Comparison of ENCODE assay signal across 8 cellular contexts in genomic region chr16:56988161-56988947, GRCh38. TPM values are rescaled to one million over a fixed set of nuclear protein-coding genes. Genes with fewer than 3 reads are reported as not detected.
DNase-seq lines count a peak whose midpoint lies in the region; ATAC-seq and TF ChIP-seq lines count a peak whose summit lies in the region.

No MANE protein-coding gene starts in this region.

- peaks cover 79% of the 10 kb centered on the region for H3K4me1 ChIP-seq in Karpas-422 (ENCODE audit: low read length)

- intact Hi-C loops in dorsolateral prefrontal cortex (cut with DNase I) = loop anchor here in 1 of 2 donors (2.0 kb wide), 1 partner anchor 58 kb away; no protein-coding TSS in a partner anchor

- H3K79me2 ChIP-seq in Karpas-422 (ENCODE audit: low read length) = peaks cover 38% of the 10 kb centered on the region

- no peaks in the 10 kb centered on the region for H3K27me3 ChIP-seq in Karpas-422 (ENCODE audit: low read length)
- no peaks in the 10 kb centered on the region for H3K27me3 ChIP-seq in dorsolateral prefrontal cortex

- peak; percentile 59 for DNase-seq in AG20443 (ENCODE audit: low spot score)
- no peak for DNase-seq in Karpas-422
- DNase-seq in dorsolateral prefrontal cortex = no peak
- no peak for DNase-seq in nephron progenitor cell
- no peak for DNase-seq in stimulated activated CD4-positive, alpha-beta T cell treated with anti-CD3 and anti-CD28 coated beads, Interleukin-4, amount 100 ng/mL, for 4 hours
- DNase-seq in medulla oblongata (ENCODE audit: extremely low spot score) = no peak
- DNase-seq in iPS-NIHi7 (ENCODE audit: extremely low spot score) = no peak

- no peak for ATAC-seq in GM19455 (IDR thresholded peaks at IDR 0.05; ENCODE audit: unreplicated experiment)

- peak overlapping the region; percentile 93 for H3K4me3 ChIP-seq in Karpas-422 (ENCODE audit: low read length)
- H3K4me3 ChIP-seq in dorsolateral prefrontal cortex = peak overlapping the region in 49 of 59 donors; percentile 7 to 99 (median 80)

- H3K9ac ChIP-seq in Karpas-422 (ENCODE audit: low read length) = peak overlapping the region; percentile 94

- peaks cover 76% of the 10 kb centered on the region for H3K27me3 Mint-ChIP-seq in nephron progenitor cell (ENCODE audit: low read depth, poor library complexity)

- H3K4me3 Mint-ChIP-seq in nephron progenitor cell = peak overlapping the region; percentile 83

- H3K9me3 ChIP-seq in Karpas-422 (ENCODE audit: low read length) = no peaks in the 10 kb centered on the region

- H4K20me1 ChIP-seq in Karpas-422 (ENCODE audit: insufficient read depth, low read depth, low read length) = no peaks in the 10 kb centered on the region

- H3K4me1 Mint-ChIP-seq in nephron progenitor cell = peaks cover 15% of the 10 kb centered on the region

- H3K4me2 ChIP-seq in Karpas-422 (ENCODE audit: low read depth, low read length, poor library complexity, severe bottlenecking) = peak overlapping the region; percentile 81

- H3K9me3 Mint-ChIP-seq in nephron progenitor cell = no peaks in the 10 kb centered on the region

- no peak overlapping the region for H3K27ac Mint-ChIP-seq in nephron progenitor cell

- H3K36me3 ChIP-seq in Karpas-422 (ENCODE audit: insufficient read depth, low read length) = peaks cover 7% of the 10 kb centered on the region

- TF ChIP-seq CTCF in dorsolateral prefrontal cortex (IDR thresholded peaks at IDR 0.05 in 54 of 56, conservative IDR thresholded peaks at IDR 0.05 in 2 of 56; ENCODE audit: low read depth in 1 of 56, partially characterized antibody in 56 of 56) (no peak), nephron progenitor cell (IDR thresholded peaks at IDR 0.05) (no peak)

- peak overlapping the region; percentile 35; the same call in 1 of the 2 replicates for H2AFZ ChIP-seq in Karpas-422 (ENCODE audit: low read length)

- H3K36me3 Mint-ChIP-seq in nephron progenitor cell (ENCODE audit: low read depth) = no peaks in the 10 kb centered on the region

- peak overlapping the region; percentile 76 for H3K27ac ChIP-seq in Karpas-422 (ENCODE audit: low read length)
- H3K27ac ChIP-seq in dorsolateral prefrontal cortex = peak overlapping the region in 50 of 59 donors; percentile 2 to 91 (median 72)

- H3K9me2 ChIP-seq in Karpas-422 (replicated peaks; ENCODE audit: insufficient read depth, low read length) = no peaks in the 10 kb centered on the region

RNA-seq across cellular contexts. Expression of gene NLRC5, which starts 1.0 kb away (rescaled TPM):
- total RNA-seq in Karpas-422 (2014; rRNA removed; shearing (Covaris generic); ENCODE audit: low replicate concordance) = 103 and 116 TPM in 2 replicates
- total RNA-seq in dorsolateral prefrontal cortex = 10 to 100 TPM in 103 of 120 experiments, 1 to 10 TPM in 17; 6.0 to 50.1 (median 15.6) TPM

RNA-seq across cellular contexts. Expression of gene CETP, which starts 26.6 kb away (rescaled TPM):
- total RNA-seq in Karpas-422 (2014; rRNA removed; shearing (Covaris generic); ENCODE audit: low replicate concordance) = 0.32 and 0.48 TPM in 2 replicates
- 1 to 10 TPM in 4 of 120 experiments, under 1 TPM in 40, not detected in 76; 0.23 to 1.6 (median 0.50) TPM for total RNA-seq in dorsolateral prefrontal cortex

RNA-seq across cellular contexts. Expression of gene HERPUD1, which starts 56.4 kb away (rescaled TPM):
- total RNA-seq in Karpas-422 (2014; rRNA removed; shearing (Covaris generic); ENCODE audit: low replicate concordance) = 98.1 and 112 TPM in 2 replicates
- total RNA-seq in dorsolateral prefrontal cortex = 100 to 1,000 TPM in 100 of 120 experiments, 10 to 100 TPM in 20; 76.8 to 213 (median 118) TPM
